ENCODE assay signal across 24 cellular contexts in genomic region chr5:110802998-110803397, GRCh38.
DNase-seq lines count a peak whose midpoint lies in the region; ATAC-seq, FAIRE-seq and TF ChIP-seq lines count a peak whose summit lies in the region.
"Had no signal": no experiment of that assay in that cellular context is flagged by ENCODE, and none has a peak within 500 bp of the region (broad histone marks: within the 10 kb centered on the region; RNA-seq: fewer than 3 reads in every experiment).

No MANE protein-coding gene starts in this region.

- CTCF ChIA-PET in mammary epithelial cell (lab: Charles Lee; ENCODE audit: low non-redundant PET) (no interaction called here), K562 (lab: Yijun Ruan, JAX; ENCODE audit: low intra/inter-chr PET ratio) (no interaction called here)

- in situ Hi-C loops in mammary epithelial cell (cut with MboI; ENCODE audit: low sequenced_read_pairs in 2 of 2) (no loop called here), KBM-7 (cut with MboI; ENCODE audit: low pct_unique_long_range_greater_than_20kb, low sequenced_read_pairs) (no loop called here), K562 (cut with MboI) (no loop called here)

- no peak for TF ChIP-seq EP300 in K562 (IDR thresholded peaks at IDR 0.05; ENCODE audit: low read length)

- H3K79me2 ChIP-seq in mammary epithelial cell (ENCODE audit: insufficient read depth, low read length): no peaks in the 10 kb centered on the region
- H3K79me2 ChIP-seq in K562 (ENCODE audit: control insufficient read depth, insufficient read depth, low read length): no peaks in the 10 kb centered on the region

- H2AFZ ChIP-seq in mammary epithelial cell (ENCODE audit: low read depth, low read length) (no peak overlapping the region), K562 (ENCODE audit: low read depth, low read length) (no peak overlapping the region)

- H3K36me3 ChIP-seq in mammary epithelial cell (ENCODE audit: insufficient read depth, low read length): no peaks in the 10 kb centered on the region
- no peaks in the 10 kb centered on the region for H3K36me3 ChIP-seq in breast epithelium
- H3K36me3 ChIP-seq in K562 (ENCODE audit: control insufficient read depth, insufficient read depth, low read length): no peaks in the 10 kb centered on the region
- no peaks in the 10 kb centered on the region for H3K36me3 ChIP-seq in esophagus squamous epithelium
- H3K36me3 ChIP-seq: BLaER1 treated with 17β-estradiol and CSF1 and Interleukin-3, amounts not matched to agents 10 nM and 100 nM had no signal

- H3K27me3 ChIP-seq in mammary epithelial cell (ENCODE audit: insufficient read depth, low read length) (no peaks in the 10 kb centered on the region), breast epithelium (no peaks in the 10 kb centered on the region), K562 (ENCODE audit: control insufficient read depth in 2 of 2, insufficient read depth in 2 of 2, low read length in 2 of 2) (no peaks in the 10 kb centered on the region), esophagus squamous epithelium (no peaks in the 10 kb centered on the region)
- H3K27me3 ChIP-seq: BLaER1 treated with 17β-estradiol and CSF1 and Interleukin-3, amounts not matched to agents 10 nM and 100 nM had no signal

- no peaks in the 10 kb centered on the region for H4K20me1 ChIP-seq in mammary epithelial cell (ENCODE audit: insufficient read depth, low read length)
- no peaks in the 10 kb centered on the region for H4K20me1 ChIP-seq in K562 (replicated peaks; ENCODE audit: control insufficient read depth, insufficient read depth, low read length)
- H4K20me1 ChIP-seq: BLaER1 treated with 17β-estradiol and CSF1 and Interleukin-3, amounts not matched to agents 10 nM and 100 nM had no signal

- no peak overlapping the region for H3K27ac ChIP-seq in mammary epithelial cell (ENCODE audit: insufficient read depth, low read depth, low read length)
- no peak overlapping the region for H3K27ac ChIP-seq in breast epithelium
- no peak overlapping the region for H3K27ac ChIP-seq in K562 (ENCODE audit: extremely low read depth, low read depth, low read length)
- peak overlapping the region; percentile 19 to 62 (median 59) for H3K27ac ChIP-seq in esophagus squamous epithelium
- H3K27ac ChIP-seq: 22Rv1; A549; BLaER1 treated with 17β-estradiol and CSF1 and Interleukin-3, amounts not matched to agents 10 nM and 100 nM; C4-2B had no signal

- TF ChIP-seq RAD21 in K562 (CRISPR knock-in tag; conservative IDR thresholded peaks at IDR 0.05 in 1 of 2, IDR thresholded peaks at IDR 0.05 in 1 of 2): no peak

- DNase-seq in mammary epithelial cell: no peak
- no peak for DNase-seq in breast epithelium (ENCODE audit: low spot score in 2 of 2)
- DNase-seq in KBM-7: peak; percentile 8
- no peak for DNase-seq in K562 (ENCODE audit: extremely low read depth in 1 of 4, low spot score in 3 of 4)
- DNase-seq in esophagus squamous epithelium (lab: John Stamatoyannopoulos, UW): no peak
- no peak for DNase-seq in GM03348 (ENCODE audit: low spot score)
- DNase-seq: AML-193; Caco-2; Calu3; CD4-positive, alpha-beta T cell; CD8-positive, alpha-beta T cell; DMS79 treated with DMSO at 0.1 percent for 48 hours; GF-D8 had no signal

- TF ChIP-seq CTCF in mammary epithelial cell (conservative IDR thresholded peaks at IDR 0.05 in 1 of 2, IDR thresholded peaks at IDR 0.05 in 1 of 2; ENCODE audit: extremely low read depth in 1 of 2, insufficient read depth in 1 of 2, low read depth in 1 of 2, low read length in 2 of 2) (no peak), breast epithelium (IDR thresholded peaks at IDR 0.05) (no peak), K562 (IDR thresholded peaks at IDR 0.05 in 2 of 3, conservative IDR thresholded peaks at IDR 0.05 in 1 of 3; ENCODE audit: insufficient read depth in 2 of 3, low read depth in 1 of 3, low read length in 3 of 3) (no peak), esophagus squamous epithelium (IDR thresholded peaks at IDR 0.05) (no peak)

- POLR2A ChIA-PET in K562 (lab: Yijun Ruan, JAX): interaction anchor here (0.7 kb wide), 1 partner anchor 1131 kb away, joined by 3 read pairs; no protein-coding TSS in a partner anchor

- dilution Hi-C loops in mammary epithelial cell (cut with HindIII; ENCODE audit: low sequenced_read_pairs): no loop called here

- 0% methylated on average over 1 of the region's 1 CpG for WGBS in mammary epithelial cell (ENCODE audit: low coverage, missing lambda C conversion rate)
- WGBS in K562 (ENCODE audit: insufficient coverage, low coverage, missing lambda C conversion rate): 0% methylated on average over 1 of the region's 1 CpG
- 50% methylated on average over 1 of the region's 1 CpG for WGBS in esophagus squamous epithelium, 2 donors

- TF ChIP-seq POLR2A in breast epithelium (IDR thresholded peaks at IDR 0.05) (no peak), K562 (conservative IDR thresholded peaks at IDR 0.05) (no peak), esophagus squamous epithelium (IDR thresholded peaks at IDR 0.05) (no peak)

- intact Hi-C loops in mammary epithelial cell (cut with micrococcal nuclease) (no loop called here), breast epithelium (cut with DNase I; ENCODE audit: low total_unique reads) (no loop called here), K562 (cut with micrococcal nuclease) (no loop called here), esophagus squamous epithelium (cut with DNase I) (no loop called here)

- FAIRE-seq in K562 (lab: Jason Lieb, UNC): no peak
- FAIRE-seq: A549, D721Med, G401.6, GM12878, GM12892, GM18507 had no signal

- no peaks in the 10 kb centered on the region for H3K9me1 ChIP-seq in K562 (ENCODE audit: control insufficient read depth, insufficient read depth, low read length)

- H3K4me2 ChIP-seq in mammary epithelial cell (ENCODE audit: insufficient read depth, low read depth, low read length) (peak overlapping the region; percentile 27), K562 (ENCODE audit: insufficient read depth, low read length) (no peak overlapping the region)
- H3K4me2 ChIP-seq: A549; BLaER1 treated with 17β-estradiol and CSF1 and Interleukin-3, amounts not matched to agents 10 nM and 100 nM had no signal

- no peak for ATAC-seq in K562
- ATAC-seq in HG03520 (IDR thresholded peaks at IDR 0.05; ENCODE audit: unreplicated experiment): no peak
- ATAC-seq in HG02973 (IDR thresholded peaks at IDR 0.05; ENCODE audit: unreplicated experiment): no peak
- ATAC-seq: A549; CD8-positive, alpha-beta T cell; GM12878 had no signal

- peaks cover 16% of the 10 kb centered on the region for H3K4me1 ChIP-seq in mammary epithelial cell (ENCODE audit: insufficient read depth, low read length)
- H3K4me1 ChIP-seq in breast epithelium: no peaks in the 10 kb centered on the region
- H3K4me1 ChIP-seq in K562 (replicated peaks in 1 of 2; ENCODE audit: control insufficient read depth in 2 of 2, insufficient read depth in 2 of 2, low read length in 2 of 2): no peaks in the 10 kb centered on the region
- peaks cover 0 to 18% (median 4%) of the 10 kb centered on the region in 3 donors for H3K4me1 ChIP-seq in esophagus squamous epithelium
- H3K4me1 ChIP-seq: A549; BLaER1 treated with 17β-estradiol and CSF1 and Interleukin-3, amounts not matched to agents 10 nM and 100 nM; Caco-2 had no signal

- no TSS peak for BruUV-seq in mammary epithelial cell (replicated peaks; lab: Mats Ljungman, UMichigan)
- no TSS peak for BruUV-seq in K562 (replicated peaks; lab: Mats Ljungman, UMichigan)

- H3K9ac ChIP-seq in mammary epithelial cell (ENCODE audit: insufficient read depth, low read length) (no peak overlapping the region), K562 (ENCODE audit: insufficient read depth in 1 of 2, low read depth in 2 of 2, low read length in 2 of 2) (no peak overlapping the region)
- H3K9ac ChIP-seq: BLaER1 treated with 17β-estradiol and CSF1 and Interleukin-3, amounts not matched to agents 10 nM and 100 nM had no signal

- H3K4me3 ChIP-seq in mammary epithelial cell (replicated peaks in 1 of 3; ENCODE audit: insufficient read depth in 1 of 3, low read depth in 2 of 3, low read length in 3 of 3): no peak overlapping the region
- H3K4me3 ChIP-seq in breast epithelium: no peak overlapping the region
- H3K4me3 ChIP-seq in K562: no peak overlapping the region
- H3K4me3 ChIP-seq in esophagus squamous epithelium: no peak overlapping the region
- H3K4me3 ChIP-seq: A549; BLaER1 treated with 17β-estradiol and CSF1 and Interleukin-3, amounts not matched to agents 10 nM and 100 nM; GM12878 had no signal

- H3K9me3 ChIP-seq in mammary epithelial cell (replicated peaks; ENCODE audit: insufficient read depth, low read length) (peaks cover 3% of the 10 kb centered on the region), breast epithelium (peaks cover 11 to 20% of the 10 kb centered on the region in 2 donors), K562 (replicated peaks; ENCODE audit: control insufficient read depth, insufficient read depth, low read depth, low read length) (no peaks in the 10 kb centered on the region), esophagus squamous epithelium (peaks cover 0 to 17% (median 0%) of the 10 kb centered on the region in 3 donors)
- H3K9me3 ChIP-seq: A549, Caco-2 had no signal

TF ChIP-seq in K562, 482 proteins besides CTCF, POLR2A, EP300 and RAD21 (continues in another document):
- TF ChIP-seq RBM25 (IDR thresholded peaks at IDR 0.05; ENCODE audit: low read depth, low read length, severe bottlenecking) (no peak), ZNF140 (CRISPR knock-in tag; IDR thresholded peaks at IDR 0.05) (no peak)

Comparison
In these comparisons a context has a peak if more than half of its experiments do, and no peak if none do; other contexts are left out.
1. H3K27ac ChIP-seq: peak in esophagus squamous epithelium (4 of 4); none in mammary epithelial cell (single experiment), breast epithelium (0 of 2) and K562 (single experiment).